2 cellular contexts compared by ENCODE assay signal in genomic region chr1:41545996-41546938, GRCh38.
TF ChIP-seq lines count a peak whose summit lies in the region.

No MANE protein-coding gene starts in this region.

TF ChIP-seq in HepG2, 621 proteins besides CTCF, POLR2A, EP300 and RAD21 (continued from another document and continues in another):
- TF ChIP-seq HNF1B (CRISPR knock-in tag; IDR thresholded peaks at IDR 0.05) (no peak), ZFP82 (CRISPR knock-in tag; IDR thresholded peaks at IDR 0.05; ENCODE audit: borderline replicate concordance) (no peak), ZNF10 (CRISPR knock-in tag; IDR thresholded peaks at IDR 0.05; ENCODE audit: borderline replicate concordance, low read depth) (no peak), ZNF17 (CRISPR knock-in tag; IDR thresholded peaks at IDR 0.05) (no peak), MEF2D (CRISPR knock-in tag; IDR thresholded peaks at IDR 0.05) (no peak), FOXK2 (IDR thresholded peaks at IDR 0.05) (no peak), KDM6A (CRISPR knock-in tag; IDR thresholded peaks at IDR 0.05; ENCODE audit: low read depth) (no peak), ZNF33A (CRISPR knock-in tag; IDR thresholded peaks at IDR 0.05; ENCODE audit: borderline replicate concordance) (no peak), ZNF570 (CRISPR knock-in tag; IDR thresholded peaks at IDR 0.05; ENCODE audit: borderline replicate concordance) (no peak), MIXL1 (CRISPR knock-in tag; IDR thresholded peaks at IDR 0.05) (no peak)
- TF ChIP-seq, protein P1, sequence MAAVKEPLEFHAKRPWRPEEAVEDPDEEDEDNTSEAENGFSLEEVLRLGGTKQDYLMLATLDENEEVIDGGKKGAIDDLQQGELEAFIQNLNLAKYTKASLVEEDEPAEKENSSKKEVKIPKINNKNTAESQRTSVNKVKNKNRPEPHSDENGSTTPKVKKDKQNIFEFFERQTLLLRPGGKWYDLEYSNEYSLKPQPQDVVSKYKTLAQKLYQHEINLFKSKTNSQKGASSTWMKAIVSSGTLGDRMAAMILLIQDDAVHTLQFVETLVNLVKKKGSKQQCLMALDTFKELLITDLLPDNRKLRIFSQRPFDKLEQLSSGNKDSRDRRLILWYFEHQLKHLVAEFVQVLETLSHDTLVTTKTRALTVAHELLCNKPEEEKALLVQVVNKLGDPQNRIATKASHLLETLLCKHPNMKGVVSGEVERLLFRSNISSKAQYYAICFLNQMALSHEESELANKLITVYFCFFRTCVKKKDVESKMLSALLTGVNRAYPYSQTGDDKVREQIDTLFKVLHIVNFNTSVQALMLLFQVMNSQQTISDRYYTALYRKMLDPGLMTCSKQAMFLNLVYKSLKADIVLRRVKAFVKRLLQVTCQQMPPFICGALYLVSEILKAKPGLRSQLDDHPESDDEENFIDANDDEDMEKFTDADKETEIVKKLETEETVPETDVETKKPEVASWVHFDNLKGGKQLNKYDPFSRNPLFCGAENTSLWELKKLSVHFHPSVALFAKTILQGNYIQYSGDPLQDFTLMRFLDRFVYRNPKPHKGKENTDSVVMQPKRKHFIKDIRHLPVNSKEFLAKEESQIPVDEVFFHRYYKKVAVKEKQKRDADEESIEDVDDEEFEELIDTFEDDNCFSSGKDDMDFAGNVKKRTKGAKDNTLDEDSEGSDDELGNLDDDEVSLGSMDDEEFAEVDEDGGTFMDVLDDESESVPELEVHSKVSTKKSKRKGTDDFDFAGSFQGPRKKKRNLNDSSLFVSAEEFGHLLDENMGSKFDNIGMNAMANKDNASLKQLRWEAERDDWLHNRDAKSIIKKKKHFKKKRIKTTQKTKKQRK (IDR thresholded peaks at IDR 0.05; ENCODE audit: low read length): no peak
- TF ChIP-seq, protein P2, sequence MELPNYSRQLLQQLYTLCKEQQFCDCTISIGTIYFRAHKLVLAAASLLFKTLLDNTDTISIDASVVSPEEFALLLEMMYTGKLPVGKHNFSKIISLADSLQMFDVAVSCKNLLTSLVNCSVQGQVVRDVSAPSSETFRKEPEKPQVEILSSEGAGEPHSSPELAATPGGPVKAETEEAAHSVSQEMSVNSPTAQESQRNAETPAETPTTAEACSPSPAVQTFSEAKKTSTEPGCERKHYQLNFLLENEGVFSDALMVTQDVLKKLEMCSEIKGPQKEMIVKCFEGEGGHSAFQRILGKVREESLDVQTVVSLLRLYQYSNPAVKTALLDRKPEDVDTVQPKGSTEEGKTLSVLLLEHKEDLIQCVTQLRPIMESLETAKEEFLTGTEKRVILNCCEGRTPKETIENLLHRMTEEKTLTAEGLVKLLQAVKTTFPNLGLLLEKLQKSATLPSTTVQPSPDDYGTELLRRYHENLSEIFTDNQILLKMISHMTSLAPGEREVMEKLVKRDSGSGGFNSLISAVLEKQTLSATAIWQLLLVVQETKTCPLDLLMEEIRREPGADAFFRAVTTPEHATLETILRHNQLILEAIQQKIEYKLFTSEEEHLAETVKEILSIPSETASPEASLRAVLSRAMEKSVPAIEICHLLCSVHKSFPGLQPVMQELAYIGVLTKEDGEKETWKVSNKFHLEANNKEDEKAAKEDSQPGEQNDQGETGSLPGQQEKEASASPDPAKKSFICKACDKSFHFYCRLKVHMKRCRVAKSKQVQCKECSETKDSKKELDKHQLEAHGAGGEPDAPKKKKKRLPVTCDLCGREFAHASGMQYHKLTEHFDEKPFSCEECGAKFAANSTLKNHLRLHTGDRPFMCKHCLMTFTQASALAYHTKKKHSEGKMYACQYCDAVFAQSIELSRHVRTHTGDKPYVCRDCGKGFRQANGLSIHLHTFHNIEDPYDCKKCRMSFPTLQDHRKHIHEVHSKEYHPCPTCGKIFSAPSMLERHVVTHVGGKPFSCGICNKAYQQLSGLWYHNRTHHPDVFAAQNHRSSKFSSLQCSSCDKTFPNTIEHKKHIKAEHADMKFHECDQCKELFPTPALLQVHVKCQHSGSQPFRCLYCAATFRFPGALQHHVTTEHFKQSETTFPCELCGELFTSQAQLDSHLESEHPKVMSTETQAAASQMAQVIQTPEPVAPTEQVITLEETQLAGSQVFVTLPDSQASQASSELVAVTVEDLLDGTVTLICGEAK (IDR thresholded peaks at IDR 0.05): no peak
- TF ChIP-seq, protein P2 (CRISPR knock-in tag; IDR thresholded peaks at IDR 0.05): no peak

TF ChIP-seq in K562, 482 proteins besides CTCF, POLR2A, EP300 and RAD21 (continued from another document):
- TF ChIP-seq FUS (optimal IDR thresholded peaks at IDR 0.05; ENCODE audit: low read depth, low read length) (no peak), SPI1 (IDR thresholded peaks at IDR 0.05; ENCODE audit: borderline replicate concordance, low read depth, low read length) (no peak)
